Comparison of ENCODE assay signal across 8 cellular contexts in genomic region chr4:77994194-77994721, GRCh38.
DNase-seq lines count a peak whose midpoint lies in the region; ATAC-seq and TF ChIP-seq lines count a peak whose summit lies in the region.

No MANE protein-coding gene starts in this region.

- peak; percentile 70 for ATAC-seq in GM19035 (IDR thresholded peaks at IDR 0.05; ENCODE audit: unreplicated experiment)
- no peak for ATAC-seq in HG02870 (IDR thresholded peaks at IDR 0.05; ENCODE audit: unreplicated experiment)

- in situ Hi-C loops in ACHN (cut with HindIII; ENCODE audit: low pct_ligation_motif_present, low pct_unique_long_range_greater_than_20kb, low sequenced_read_pairs) = no loop called here

- DNase-seq in ACHN (peak; percentile 71), dermis blood vessel endothelial cell (peak; percentile 65), middle frontal gyrus (ENCODE audit: extremely low spot score, low spot score) (peak; percentile 22), NCI-H510A treated with DMSO at 0.1 percent for 48 hours (lab: John Stamatoyannopoulos, UW) (no peak), NCI-H146 (lab: John Stamatoyannopoulos, UW) (no peak)

- no peak for TF ChIP-seq EP300 in Ishikawa (IDR thresholded peaks at IDR 0.05; ENCODE audit: borderline replicate concordance)

- peak; percentile 79 for TF ChIP-seq RAD21 in Ishikawa (IDR thresholded peaks at IDR 0.05; ENCODE audit: low read depth)

TF ChIP-seq in Ishikawa, 13 proteins besides CTCF, POLR2A, EP300 and RAD21:
- TF ChIP-seq TEAD4 (IDR thresholded peaks at IDR 0.05) (peak; percentile 67), CEBPB (IDR thresholded peaks at IDR 0.05) (no peak)

Comparison
In these comparisons a context has a peak if more than half of its experiments do, and no peak if none do; other contexts are left out.
1. DNase-seq: peak in ACHN (single experiment), dermis blood vessel endothelial cell (single experiment) and middle frontal gyrus (single experiment); none in NCI-H510A treated with DMSO at 0.1 percent for 48 hours (single experiment) and NCI-H146 (single experiment).